Comparison of ENCODE assay signal across 9 cellular contexts in genomic region chr12:75812341-75813018, GRCh38.
DNase-seq lines count a peak whose midpoint lies in the region; ATAC-seq and TF ChIP-seq lines count a peak whose summit lies in the region.
"Had no signal": no experiment of that assay in that cellular context is flagged by ENCODE, and none has a peak within 500 bp of the region (broad histone marks: within the 10 kb centered on the region; RNA-seq: fewer than 3 reads in every experiment).

No MANE protein-coding gene starts in this region.

- ATAC-seq in GM18519 (IDR thresholded peaks at IDR 0.05; ENCODE audit: low FRiP score, unreplicated experiment) = peak; percentile 47
- no peak for ATAC-seq in GM18870 (IDR thresholded peaks at IDR 0.05; ENCODE audit: unreplicated experiment)

- H3K4me3 ChIP-seq in fibroblast of the aortic adventitia (ENCODE audit: low read depth, low read length) = no peak overlapping the region
- H3K4me3 ChIP-seq: SJSA1 had no signal

- no peak for TF ChIP-seq CTCF in fibroblast of the aortic adventitia (IDR thresholded peaks at IDR 0.05; ENCODE audit: insufficient read depth, low read length)

- DNase-seq in AG08395 (ENCODE audit: low spot score) (peak; percentile 70), NCI-H510A treated with DMSO at 0.1 percent for 48 hours (lab: John Stamatoyannopoulos, UW) (peak; percentile 59), fibroblast of the aortic adventitia (ENCODE audit: low read depth) (peak; percentile 89), HUDEP-2 (lab: John Stamatoyannopoulos, UW; ENCODE audit: unreplicated experiment in 76 of 76) (no peak), epidermal melanocyte (ENCODE audit: insufficient read length, low spot score) (no peak), NCI-H1048 (lab: John Stamatoyannopoulos, UW) (no peak)

Comparison
In these comparisons a context has a peak if more than half of its experiments do, and no peak if none do; other contexts are left out.
1. DNase-seq: peak in AG08395 (single experiment), NCI-H510A treated with DMSO at 0.1 percent for 48 hours (single experiment) and fibroblast of the aortic adventitia (single experiment); none in HUDEP-2 (0 of 76), epidermal melanocyte (single experiment) and NCI-H1048 (single experiment).